9 cellular contexts compared by ENCODE assay signal in genomic region chr11:117313828-117314768, GRCh38. TPM values are rescaled to one million over a fixed set of nuclear protein-coding genes. Genes with fewer than 3 reads are reported as not detected.
A peak's percentile ranks its signal among the peaks of the same experiment; 100 is the strongest.
DNase-seq lines count a peak whose midpoint lies in the region; ATAC-seq and TF ChIP-seq lines count a peak whose summit lies in the region.
"Had no signal": no experiment of that assay in that cellular context is flagged by ENCODE, and none has a peak within 500 bp of the region (broad histone marks: within the 10 kb centered on the region; RNA-seq: fewer than 3 reads in every experiment).

No MANE protein-coding gene starts in this region.

- peaks cover 7% of the 10 kb centered on the region for H3K27me3 Mint-ChIP-seq in nephron progenitor cell (ENCODE audit: low read depth, poor library complexity)

- no peak overlapping the region for H3K27ac Mint-ChIP-seq in nephron progenitor cell

- peaks cover 9% of the 10 kb centered on the region; the same call in 1 of the 2 replicates for H3K9me1 ChIP-seq in IMR-90 (ENCODE audit: insufficient read depth, low read length)

- intact Hi-C loops in IMR-90 (cut with micrococcal nuclease), result no loop called here

- H3K79me1 ChIP-seq in IMR-90 (ENCODE audit: low read depth in 1 of 2, low read length in 2 of 2), result peaks cover 29 to 53% of the 10 kb centered on the region in 2 experiments

- BruUV-seq in IMR-90 (replicated peaks; lab: Mats Ljungman, UMichigan), result no TSS peak

- H3K9me3 Mint-ChIP-seq in nephron progenitor cell, result no peaks in the 10 kb centered on the region

- peak overlapping the region; percentile 83 for H3K4me3 Mint-ChIP-seq in nephron progenitor cell

- peak overlapping the region; percentile 87 for H2AK5ac ChIP-seq in IMR-90 (ENCODE audit: low read depth, low read length)

- no peak overlapping the region; the same call in 2 of the 3 replicates for H2BK15ac ChIP-seq in IMR-90 (ENCODE audit: low read depth, low read length)

- ATAC-seq in IMR-90 (ENCODE audit: low read depth) (no peak), GM21526 (IDR thresholded peaks at IDR 0.05; ENCODE audit: low FRiP score, unreplicated experiment) (no peak), GM18517 (IDR thresholded peaks at IDR 0.05; ENCODE audit: unreplicated experiment) (no peak), GM21717 (IDR thresholded peaks at IDR 0.05; ENCODE audit: unreplicated experiment) (no peak)

- H3K23ac ChIP-seq in IMR-90 (ENCODE audit: low read depth, low read length), result peak overlapping the region; percentile 88

- CTCF ChIA-PET in IMR-90 (lab: Yijun Ruan, JAX), result no interaction called here

- H3K27me3 ChIP-seq in IMR-90 (ENCODE audit: control insufficient read depth, insufficient read depth, low read length), result no peaks in the 10 kb centered on the region

- H4K5ac ChIP-seq in IMR-90 (ENCODE audit: low read depth, low read length), result no peak overlapping the region

- no peak for TF ChIP-seq CTCF in C4-2B (conservative IDR thresholded peaks at IDR 0.05)
- no peak for TF ChIP-seq CTCF in IMR-90 (conservative IDR thresholded peaks at IDR 0.05; ENCODE audit: low read depth, low read length)
- TF ChIP-seq CTCF in coronary artery (IDR thresholded peaks at IDR 0.05), result no peak
- no peak for TF ChIP-seq CTCF in nephron progenitor cell (IDR thresholded peaks at IDR 0.05)

- in situ Hi-C loops in IMR-90 (cut with MboI; ENCODE audit: low sequenced_read_pairs), result no loop called here

- no peak for TF ChIP-seq POLR2A in IMR-90 (IDR thresholded peaks at IDR 0.05; ENCODE audit: low read depth, low read length)

- H4K8ac ChIP-seq in IMR-90 (ENCODE audit: low read depth in 2 of 2, low read length in 2 of 2), result peak overlapping the region; percentile 42 to 49; a peak in 2 of 4 replicates

- H3K27ac ChIP-seq in C4-2B (peak overlapping the region; percentile 8; the same call in 1 of the 2 replicates), IMR-90 (ENCODE audit: insufficient read depth, low read length) (no peak overlapping the region), coronary artery (no peak overlapping the region)

- H3K9me3 ChIP-seq in IMR-90 (ENCODE audit: control insufficient read depth, insufficient read depth, low read length), result no peaks in the 10 kb centered on the region

- H4K20me1 ChIP-seq in IMR-90 (ENCODE audit: insufficient read depth, low read length), result peaks cover 15% of the 10 kb centered on the region

- H2AK9ac ChIP-seq in IMR-90 (replicated peaks; ENCODE audit: low read depth, low read length, poor library complexity), result peak overlapping the region; percentile 91

- peak overlapping the region; percentile 91 for H2AFZ ChIP-seq in IMR-90 (replicated peaks; ENCODE audit: low read length, poor library complexity)

- POLR2A ChIA-PET in IMR-90 (lab: Charles Lee; ENCODE audit: unreplicated experiment), result no interaction called here

- peak overlapping the region; percentile 65 for H3K9ac ChIP-seq in IMR-90 (ENCODE audit: low read depth, low read length)

- H3K14ac ChIP-seq in IMR-90 (replicated peaks; ENCODE audit: low read depth, low read length), result peak overlapping the region; percentile 68

- 0 out of 2 replicates have a peak overlapping the region, but pooled peaks have one; percentile 12 for H3K56ac ChIP-seq in IMR-90 (ENCODE audit: extremely low read depth, insufficient read depth, low read length)

- no peak overlapping the region for H2BK5ac ChIP-seq in IMR-90 (ENCODE audit: low read depth, low read length, poor library complexity, severe bottlenecking)

- no peak overlapping the region; the same call in 1 of the 2 replicates for H2BK120ac ChIP-seq in IMR-90 (ENCODE audit: low read depth, low read length)

- no peaks in the 10 kb centered on the region for H3K36me3 Mint-ChIP-seq in nephron progenitor cell (ENCODE audit: low read depth)

- H3K36me3 ChIP-seq in IMR-90 (ENCODE audit: control insufficient read depth, insufficient read depth, low read length), result no peaks in the 10 kb centered on the region

- H3K4me3 ChIP-seq in IMR-90 (ENCODE audit: insufficient read depth, low read depth, low read length) (peak overlapping the region; percentile 56), coronary artery (peak overlapping the region; percentile 97)

- H3K4me1 Mint-ChIP-seq in nephron progenitor cell, result peaks cover 29% of the 10 kb centered on the region

- H3K4me1 ChIP-seq in IMR-90 (ENCODE audit: control insufficient read depth, insufficient read depth, low read length), result peaks cover 9% of the 10 kb centered on the region

- 0 out of 2 replicates have a peak overlapping the region, but pooled peaks have one; percentile 40 for H4K91ac ChIP-seq in IMR-90 (ENCODE audit: insufficient read depth, low read depth, low read length)

- peak overlapping the region; percentile 99 for H3K4me2 ChIP-seq in IMR-90 (ENCODE audit: low read depth, low read length)

- H3K4ac ChIP-seq in IMR-90 (ENCODE audit: low read depth, low read length), result peak overlapping the region; percentile 69

- no peak for DNase-seq in IMR-90
- DNase-seq in coronary artery (ENCODE audit: low spot score), result no peak
- peak; percentile 12 for DNase-seq in nephron progenitor cell
- no peak for DNase-seq in SHP77 (lab: John Stamatoyannopoulos, UW)
- DNase-seq: NCI-H1436 treated with DMSO at 0.1 percent for 48 hours had no signal

- WGBS in IMR-90 (ENCODE audit: extremely low coverage in 2 of 2, insufficient read length in 1 of 2), 2 experiments, result 83% methylated on average over 5 of the region's 14 CpGs; no CpG with 5 or more reads in 1 of the 2 experiments

- no peak overlapping the region for H2BK20ac ChIP-seq in IMR-90 (ENCODE audit: low read depth, low read length)

- dilution Hi-C loops in IMR-90 (cut with HindIII; ENCODE audit: low sequenced_read_pairs, unreplicated experiment), result no loop called here

- no peak for TF ChIP-seq RAD21 in IMR-90 (IDR thresholded peaks at IDR 0.05; ENCODE audit: low read length)

- H3K18ac ChIP-seq in IMR-90 (ENCODE audit: low read depth, low read length), result no peak overlapping the region

TF ChIP-seq in IMR-90, 13 proteins besides CTCF, POLR2A, EP300 and RAD21:
- no peak for TF ChIP-seq BHLHE40 (IDR thresholded peaks at IDR 0.05; ENCODE audit: low read depth, low read length)
- TF ChIP-seq ELK1 (IDR thresholded peaks at IDR 0.05; ENCODE audit: borderline replicate concordance, low read depth, low read length), result no peak
TF ChIP-seq in IMR-90: peak in this region for 0.

RNA-seq across cellular contexts. Expression of gene BACE1, which starts 2.0 kb away (rescaled TPM):
- 27.6 and 29.2 TPM in 2 replicates for total RNA-seq in IMR-90 (2012; rRNA removed)
- polyA plus RNA-seq in IMR-90 (2012; rRNA removed), result 42.4 and 50.6 TPM in 2 replicates
- polyA plus RNA-seq in IMR-90 (2012; cell fraction: cytosol; rRNA removed), result 13.6 and 47.9 TPM in 2 replicates
- polyA plus RNA-seq in IMR-90 (2012; cell fraction: nucleus; rRNA removed; ENCODE audit: low replicate concordance), result 50.1 and 67.0 TPM in 2 replicates

RNA-seq across cellular contexts. Expression of gene CEP164, which starts 13.6 kb away (rescaled TPM):
- 23.6 and 26.9 TPM in 2 replicates for total RNA-seq in IMR-90 (2012; rRNA removed)
- polyA plus RNA-seq in IMR-90 (2012; rRNA removed), result 20.0 and 23.3 TPM in 2 replicates
- 13.6 and 13.7 TPM in 2 replicates for polyA plus RNA-seq in IMR-90 (2012; cell fraction: cytosol; rRNA removed)
- 90.9 and 107 TPM in 2 replicates for polyA plus RNA-seq in IMR-90 (2012; cell fraction: nucleus; rRNA removed; ENCODE audit: low replicate concordance)

RNA-seq across cellular contexts. Expression of gene BACE1-AS, which starts 23.0 kb away (rescaled TPM):
- total RNA-seq in IMR-90 (2012; rRNA removed), result 2.5 and 2.7 TPM in 2 replicates
- 2.4 and 2.9 TPM in 2 replicates for polyA plus RNA-seq in IMR-90 (2012; rRNA removed)
- 0.60 and 0.93 TPM in 2 replicates for polyA plus RNA-seq in IMR-90 (2012; cell fraction: cytosol; rRNA removed)
- 3.3 and 9.6 TPM in 2 replicates for polyA plus RNA-seq in IMR-90 (2012; cell fraction: nucleus; rRNA removed; ENCODE audit: low replicate concordance)
